In genomic region chr14:64069634-64070359, GRCh38 we compare ENCODE assay signal across 16 cellular contexts.
"Had no signal": no experiment of that assay in that cellular context is flagged by ENCODE, and none has a peak within 500 bp of the region (broad histone marks: within the 10 kb centered on the region; RNA-seq: fewer than 3 reads in every experiment).

No MANE protein-coding gene starts in this region.

- DNase-seq: activated CD4-positive, alpha-beta T cell treated with anti-CD3 and anti-CD28 coated beads, Interleukin-2, amount 50 U/mL, for 48 hours; amygdala; cerebellar nuclear complex; effector CD8-positive, alpha-beta T cell; gastrocnemius medialis; left ventricle myocardium inferior; mesendoderm; nucleus accumbens; psoas muscle; sigmoid colon; stimulated activated CD4-positive, alpha-beta T cell treated with anti-CD3 and anti-CD28 coated beads, Interleukin-1b, Interleukin-23, amount 100 ng/mL, for 48 hours; tibial artery had no signal

- ATAC-seq: activated naive CD4-positive, alpha-beta T cell treated with anti-CD3 and anti-CD28 coated beads, Interleukin-2, amount 50 U/mL, for 72 hours; gastrocnemius medialis; natural killer cell treated with Interleukin-12 subunit alpha and Interleukin-12 subunit beta and Interleukin-15 and Interleukin-18, amount 100 ng/mL, for 72 hours; psoas muscle; stimulated activated memory B cell treated with anti-CD40 and anti-IgM and Interleukin-4, amounts not matched to agents 10 μg/mL and 1 μg/mL and 100 μg/mL, for 72 hours had no signal

- FAIRE-seq: keratinocyte had no signal

- H3K4me3 ChIP-seq: gastrocnemius medialis, left ventricle myocardium inferior, psoas muscle, sigmoid colon, tibial artery had no signal
